9 cellular contexts compared by ENCODE assay signal in the genomic region with DNA sequence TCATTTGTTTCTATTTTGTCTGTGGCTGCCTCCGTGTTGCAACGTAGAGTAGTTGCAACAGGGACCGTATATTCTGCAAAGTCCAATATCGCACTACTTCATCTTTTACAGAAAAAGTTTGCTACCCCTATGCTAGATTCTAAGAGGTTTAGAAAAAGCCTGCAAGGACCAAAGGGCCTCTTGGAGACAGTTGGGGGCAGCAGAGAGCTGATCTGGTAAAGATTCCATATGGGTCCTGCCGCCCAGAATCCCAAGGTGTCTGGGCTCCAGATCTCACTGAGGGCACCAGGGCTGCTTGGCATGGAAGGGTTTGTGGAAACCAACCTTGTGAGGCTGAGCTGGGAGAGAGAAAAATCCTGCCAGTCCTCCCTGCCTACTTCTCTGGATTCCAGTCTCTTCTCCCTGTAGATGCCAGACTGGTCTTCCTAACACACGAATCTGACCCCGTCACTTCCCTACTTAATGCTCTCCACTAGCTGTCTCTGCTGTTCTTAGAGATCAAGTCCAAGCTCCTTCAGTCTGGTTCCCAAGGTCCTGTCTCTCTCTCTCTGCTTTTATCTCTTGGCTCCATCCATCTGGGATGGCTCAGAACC.
A peak's percentile ranks its signal among the peaks of the same experiment; 100 is the strongest.
DNase-seq lines count a peak whose midpoint lies in the region; ATAC-seq and TF ChIP-seq lines count a peak whose summit lies in the region.
"Had no signal": no experiment of that assay in that cellular context is flagged by ENCODE, and none has a peak within 500 bp of the region (broad histone marks: within the 10 kb centered on the region; RNA-seq: fewer than 3 reads in every experiment).

No MANE protein-coding gene starts in this region.

- TF ChIP-seq POLR2A in esophagus squamous epithelium (IDR thresholded peaks at IDR 0.05) (no peak), gastroesophageal sphincter (IDR thresholded peaks at IDR 0.05) (no peak)

- intact Hi-C loops in esophagus squamous epithelium (cut with DNase I): no loop called here

- H3K27me3 ChIP-seq in esophagus squamous epithelium (peaks cover 0 to 64% (median 0%) of the 10 kb centered on the region in 4 donors), gastroesophageal sphincter (peaks cover 53% of the 10 kb centered on the region)

- no peaks in the 10 kb centered on the region for H3K36me3 ChIP-seq in esophagus squamous epithelium
- no peaks in the 10 kb centered on the region for H3K36me3 ChIP-seq in gastroesophageal sphincter

- peak; percentile 18 for DNase-seq in DMS153 (lab: John Stamatoyannopoulos, UW)
- DNase-seq in NCI-H82 (lab: John Stamatoyannopoulos, UW): peak; percentile 80
- no peak for DNase-seq in esophagus squamous epithelium (lab: John Stamatoyannopoulos, UW)
- peak; percentile 30 for DNase-seq in stimulated activated CD8-positive, alpha-beta memory T cell treated with anti-CD3 and anti-CD28 coated beads, Interleukin-4, amount 100 ng/mL, for 48 hours

- no peak for TF ChIP-seq EP300 in gastroesophageal sphincter (IDR thresholded peaks at IDR 0.05)

- H3K27ac ChIP-seq in esophagus squamous epithelium (no peak overlapping the region), gastroesophageal sphincter (no peak overlapping the region)
- H3K27ac ChIP-seq: SK-N-MC had no signal

- no peak overlapping the region for H3K4me3 ChIP-seq in esophagus squamous epithelium
- no peak overlapping the region for H3K4me3 ChIP-seq in gastroesophageal sphincter
- H3K4me3 ChIP-seq: SK-N-MC had no signal

- TF ChIP-seq CTCF in esophagus squamous epithelium (IDR thresholded peaks at IDR 0.05) (peak in 5 of 6 experiments; percentile 25 to 47 (median 40)), gastroesophageal sphincter (IDR thresholded peaks at IDR 0.05) (no peak)

- H3K9me3 ChIP-seq in esophagus squamous epithelium: no peaks in the 10 kb centered on the region
- H3K9me3 ChIP-seq in gastroesophageal sphincter: peaks cover 0 to 3% (median 0%) of the 10 kb centered on the region in 3 donors

- 38 to 47% methylated on average over 7 of the region's 7 CpGs for WGBS in esophagus squamous epithelium, 2 donors
- 35 to 48% methylated on average over 6 to 7 of the region's 7 CpGs for whole genome bisulfite sequencing in gastroesophageal sphincter (ENCODE audit: low coverage in 1 of 2), 2 donors

- ATAC-seq in HG03108 (IDR thresholded peaks at IDR 0.05; ENCODE audit: unreplicated experiment): peak; percentile 49
- no peak for ATAC-seq in GM19351 (IDR thresholded peaks at IDR 0.05; ENCODE audit: unreplicated experiment)
- ATAC-seq in HG03378 (IDR thresholded peaks at IDR 0.05; ENCODE audit: unreplicated experiment): no peak
- ATAC-seq in gastroesophageal sphincter: no peak

- H3K4me1 ChIP-seq in esophagus squamous epithelium (no peaks in the 10 kb centered on the region), gastroesophageal sphincter (no peaks in the 10 kb centered on the region)

Comparison
In these comparisons a context has a peak if more than half of its experiments do, and no peak if none do; other contexts are left out.
1. CTCF ChIP-seq: peak in esophagus squamous epithelium (5 of 6); none in gastroesophageal sphincter (0 of 4).